Comparison of ENCODE assay signal across 19 cellular contexts in genomic region chr1:45442272-45442671, GRCh38. TPM values are rescaled to one million over a fixed set of nuclear protein-coding genes. Genes with fewer than 3 reads are reported as not detected.
DNase-seq lines count a peak whose midpoint lies in the region; ATAC-seq and TF ChIP-seq lines count a peak whose summit lies in the region.
"Had no signal": no experiment of that assay in that cellular context is flagged by ENCODE, and none has a peak within 500 bp of the region (broad histone marks: within the 10 kb centered on the region; RNA-seq: fewer than 3 reads in every experiment).

No MANE protein-coding gene starts in this region.

- dilution Hi-C loops in mammary epithelial cell (cut with HindIII; ENCODE audit: low sequenced_read_pairs): no loop called here

- no peak overlapping the region for H3K9ac ChIP-seq in mammary epithelial cell (ENCODE audit: insufficient read depth, low read length)

- POLR2A ChIA-PET in AG04450 (lab: Yijun Ruan, JAX): interaction anchor here (0.6 kb wide), 1 partner anchor 15 kb away, joined by 3 read pairs; no protein-coding TSS in a partner anchor

- H3K27ac ChIP-seq in AG04450 (ENCODE audit: low read depth, low read length) (no peak overlapping the region), mammary epithelial cell (ENCODE audit: insufficient read depth, low read depth, low read length) (no peak overlapping the region)
- H3K27ac ChIP-seq: ovary, SJCRH30, tibial nerve had no signal

- H3K4me3 ChIP-seq in AG04450 (ENCODE audit: low read depth, low read length): no peak overlapping the region
- no peak overlapping the region for H3K4me3 ChIP-seq in mammary epithelial cell (replicated peaks in 1 of 3; ENCODE audit: insufficient read depth in 1 of 3, low read depth in 2 of 3, low read length in 3 of 3)
- H3K4me3 ChIP-seq: ovary, SJCRH30, tibial nerve had no signal

- H3K4me2 ChIP-seq in mammary epithelial cell (ENCODE audit: insufficient read depth, low read depth, low read length): no peak overlapping the region

- H3K36me3 ChIP-seq in mammary epithelial cell (ENCODE audit: insufficient read depth, low read length): no peaks in the 10 kb centered on the region
- H3K36me3 ChIP-seq: ovary, SJCRH30, tibial nerve had no signal

- H3K27me3 ChIP-seq in AG04450 (ENCODE audit: control insufficient read depth, insufficient read depth, low read length) (no peaks in the 10 kb centered on the region), mammary epithelial cell (ENCODE audit: insufficient read depth, low read length) (no peaks in the 10 kb centered on the region)
- H3K27me3 ChIP-seq: ovary, SJCRH30, tibial nerve had no signal

- WGBS in mammary epithelial cell (ENCODE audit: low coverage, missing lambda C conversion rate): 66% methylated on average over 3 of the region's 3 CpGs

- DNase-seq in AG04450 (ENCODE audit: low read depth, low spot score) (peak; percentile 48), HS-27A (ENCODE audit: low read depth) (peak; percentile 61), mammary epithelial cell (peak; percentile 76), iris pigment epithelial cell (ENCODE audit: low read depth) (peak; percentile 76)
- DNase-seq: activated CD8-positive, alpha-beta memory T cell treated with anti-CD3 and anti-CD28 coated beads for 24 hours; activated gamma-delta T cell treated with Interleukin-2 at 50 U/mL for 16 hours; AML-193; central memory CD4-positive, alpha-beta T cell; DMS79 treated with DMSO at 0.1 percent for 48 hours; midbrain; NCI-H2171 treated with DMSO at 0.1 percent for 48 hours; ovary; SJCRH30; stimulated activated CD4-positive, alpha-beta T cell treated with anti-CD3 and anti-CD28 coated beads, Interleukin-15, amount 100 ng/mL, for 24 hours had no signal

- H3K9me3 ChIP-seq in AG04450 (ENCODE audit: control insufficient read depth, insufficient read depth, low read length) (no peaks in the 10 kb centered on the region), mammary epithelial cell (replicated peaks; ENCODE audit: insufficient read depth, low read length) (no peaks in the 10 kb centered on the region)
- H3K9me3 ChIP-seq: ovary, SJCRH30, tibial nerve had no signal

- CTCF ChIA-PET in AG04450 (lab: Charles Lee) (no interaction called here), mammary epithelial cell (lab: Charles Lee; ENCODE audit: low non-redundant PET) (no interaction called here)

- H3K4me1 ChIP-seq in mammary epithelial cell (ENCODE audit: insufficient read depth, low read length): no peaks in the 10 kb centered on the region
- H3K4me1 ChIP-seq: SJCRH30 had no signal

- H2AFZ ChIP-seq in mammary epithelial cell (ENCODE audit: low read depth, low read length): no peak overlapping the region

- H3K79me2 ChIP-seq in mammary epithelial cell (ENCODE audit: insufficient read depth, low read length): no peaks in the 10 kb centered on the region

- in situ Hi-C loops in mammary epithelial cell (cut with MboI; ENCODE audit: low sequenced_read_pairs in 2 of 2): no loop called here

- no peaks in the 10 kb centered on the region for H4K20me1 ChIP-seq in mammary epithelial cell (ENCODE audit: insufficient read depth, low read length)

- no peak for ATAC-seq in GM19397 (IDR thresholded peaks at IDR 0.05; ENCODE audit: unreplicated experiment)
- ATAC-seq in GM18520 (IDR thresholded peaks at IDR 0.05; ENCODE audit: unreplicated experiment): no peak
- no peak for ATAC-seq in GM19023 (IDR thresholded peaks at IDR 0.05; ENCODE audit: unreplicated experiment)
- no peak for ATAC-seq in GM21360 (IDR thresholded peaks at IDR 0.05; ENCODE audit: unreplicated experiment)

- intact Hi-C loops in mammary epithelial cell (cut with micrococcal nuclease): no loop called here

- no peak for TF ChIP-seq CTCF in AG04450 (IDR thresholded peaks at IDR 0.05; ENCODE audit: low read depth, low read length)
- TF ChIP-seq CTCF in mammary epithelial cell (conservative IDR thresholded peaks at IDR 0.05 in 1 of 2, IDR thresholded peaks at IDR 0.05 in 1 of 2; ENCODE audit: extremely low read depth in 1 of 2, insufficient read depth in 1 of 2, low read depth in 1 of 2, low read length in 2 of 2): no peak

- BruUV-seq in mammary epithelial cell (replicated peaks; lab: Mats Ljungman, UMichigan): no TSS peak

RNA-seq across cellular contexts. Expression of gene TESK2, which starts 48.7 kb away (rescaled TPM):
- polyA plus RNA-seq in AG04450 (2011; rRNA removed): 2.5 and 2.6 TPM in 2 replicates
- polyA minus RNA-seq in AG04450 (2011; rRNA and poly(A)+ RNA removed): 2.7 and 3.4 TPM in 2 replicates
- 1 to 10 TPM; 3.8 to 4.5 TPM for total RNA-seq in mammary epithelial cell
- polyA plus RNA-seq in mammary epithelial cell: 2.4 TPM
- polyA minus RNA-seq in mammary epithelial cell: 1.9 TPM

RNA-seq across cellular contexts. Expression of gene CCDC163, which starts 57.6 kb away (rescaled TPM):
- polyA plus RNA-seq in AG04450 (2011; rRNA removed) (0.89 and 1.0 TPM in 2 replicates), mammary epithelial cell (3.1 TPM)
- polyA minus RNA-seq in AG04450 (2011; rRNA and poly(A)+ RNA removed): 0.87 and 1.6 TPM in 2 replicates
- 1 to 10 TPM; 1.0 to 5.1 TPM for total RNA-seq in mammary epithelial cell
- 10.5 TPM for polyA minus RNA-seq in mammary epithelial cell

RNA-seq across cellular contexts. Expression of gene MMACHC, which starts 57.8 kb away (rescaled TPM):
- polyA plus RNA-seq in AG04450 (2011; rRNA removed): 4.4 and 4.5 TPM in 2 replicates
- 12.4 and 18.7 TPM in 2 replicates for polyA minus RNA-seq in AG04450 (2011; rRNA and poly(A)+ RNA removed)
- total RNA-seq in mammary epithelial cell: 10 to 100 TPM in 1 of 2 donors, 1 to 10 TPM in 1; 4.3 to 10.4 TPM
- 9.4 TPM for polyA plus RNA-seq in mammary epithelial cell
- 14.1 TPM for polyA minus RNA-seq in mammary epithelial cell
